21 cellular contexts compared by ENCODE assay signal in genomic region chr20:63455568-63455859, GRCh38. TPM values are rescaled to one million over a fixed set of nuclear protein-coding genes. Genes with fewer than 3 reads are reported as not detected.
DNase-seq lines count a peak whose midpoint lies in the region; ATAC-seq and TF ChIP-seq lines count a peak whose summit lies in the region.
"Had no signal": no experiment of that assay in that cellular context is flagged by ENCODE, and none has a peak within 500 bp of the region (broad histone marks: within the 10 kb centered on the region; RNA-seq: fewer than 3 reads in every experiment).

No MANE protein-coding gene starts in this region.

- no peak overlapping the region for H2BK15ac ChIP-seq in neuronal stem cell (ENCODE audit: low read length)

- peaks cover 0 to 46% (median 11%) of the 10 kb centered on the region in 11 experiments; a peak in 14 of 22 replicates for H3K27me3 ChIP-seq in BLaER1 treated with 17β-estradiol and CSF1 and Interleukin-3, amounts not matched to agents 10 nM and 100 nM
- H3K27me3 ChIP-seq in endodermal cell (ENCODE audit: control insufficient read depth, insufficient read depth, low read length, poor library complexity, severe bottlenecking) (no peaks in the 10 kb centered on the region), neuronal stem cell (ENCODE audit: control insufficient read depth in 3 of 3, insufficient read depth in 3 of 3, low read depth in 1 of 3, low read length in 3 of 3) (no peaks in the 10 kb centered on the region), trophoblast cell (ENCODE audit: insufficient read depth, low read length) (no peaks in the 10 kb centered on the region)

- no peaks in the 10 kb centered on the region for H3K79me2 ChIP-seq in trophoblast cell (ENCODE audit: control insufficient read depth, insufficient read depth, low read length, poor library complexity)

- no peak overlapping the region for H3K27ac Mint-ChIP-seq in endodermal cell
- H3K27ac Mint-ChIP-seq: CD14-positive monocyte; CD8-positive, alpha-beta memory T cell had no signal

- H2BK5ac ChIP-seq in neuronal stem cell (ENCODE audit: low read length) (no peak overlapping the region), trophoblast cell (ENCODE audit: low read depth, low read length, poor library complexity) (no peak overlapping the region)

- no peak overlapping the region for H4K8ac ChIP-seq in neuronal stem cell (ENCODE audit: low read depth, low read length)
- H4K8ac ChIP-seq in trophoblast cell (ENCODE audit: low read depth, low read length), result no peak overlapping the region

- peaks cover 53 to 97% (median 86%) of the 10 kb centered on the region in 10 experiments for H3K4me1 ChIP-seq in BLaER1 treated with 17β-estradiol and CSF1 and Interleukin-3, amounts not matched to agents 10 nM and 100 nM
- H3K4me1 ChIP-seq in endodermal cell (ENCODE audit: control insufficient read depth, insufficient read depth, low read length), result no peaks in the 10 kb centered on the region
- H3K4me1 ChIP-seq in neuronal stem cell (ENCODE audit: control insufficient read depth in 2 of 2, insufficient read depth in 1 of 2, low read depth in 1 of 2, low read length in 2 of 2), result peaks cover 20 to 38% of the 10 kb centered on the region in 2 donors
- no peaks in the 10 kb centered on the region for H3K4me1 ChIP-seq in trophoblast cell (ENCODE audit: control insufficient read depth in 1 of 2, insufficient read depth in 2 of 2, low read length in 2 of 2)

- H3K36me3 ChIP-seq in BLaER1 treated with 17β-estradiol and CSF1 and Interleukin-3, amounts not matched to agents 10 nM and 100 nM, result no peaks in the 10 kb centered on the region
- H3K36me3 ChIP-seq in endodermal cell (ENCODE audit: control insufficient read depth, insufficient read depth, low read length) (no peaks in the 10 kb centered on the region), neuronal stem cell (replicated peaks in 1 of 2; ENCODE audit: control insufficient read depth in 2 of 2, insufficient read depth in 2 of 2, low read length in 2 of 2) (peaks cover 0 to 34% of the 10 kb centered on the region in 2 donors), trophoblast cell (ENCODE audit: control insufficient read depth in 1 of 2, insufficient read depth in 2 of 2, low read length in 2 of 2) (no peaks in the 10 kb centered on the region)
- H3K36me3 ChIP-seq: HAP-1, SJSA1 had no signal

- H3K4me2 ChIP-seq in BLaER1 treated with 17β-estradiol and CSF1 and Interleukin-3, amounts not matched to agents 10 nM and 100 nM, result peak overlapping the region; percentile 87 to 99 (median 96)
- H3K4me2 ChIP-seq in neuronal stem cell (ENCODE audit: insufficient read depth, low read length, poor library complexity, severe bottlenecking), result peak overlapping the region; percentile 23
- no peak overlapping the region for H3K4me2 ChIP-seq in trophoblast cell (ENCODE audit: low read length)
- H3K4me2 ChIP-seq: PC-9 had no signal

- peak overlapping the region in 4 of 11 experiments; percentile 70 to 77 (median 72); a peak in 6 of 22 replicates for H3K9ac ChIP-seq in BLaER1 treated with 17β-estradiol and CSF1 and Interleukin-3, amounts not matched to agents 10 nM and 100 nM
- H3K9ac ChIP-seq in endodermal cell (ENCODE audit: extremely low read depth, low read length, poor library complexity, severe bottlenecking), result no peak overlapping the region
- no peak overlapping the region for H3K9ac ChIP-seq in neuronal stem cell (ENCODE audit: low read depth, low read length, poor library complexity)
- no peak overlapping the region for H3K9ac ChIP-seq in trophoblast cell (ENCODE audit: low read length)

- H3K27me3 Mint-ChIP-seq in endodermal cell (ENCODE audit: insufficient read depth), result no peaks in the 10 kb centered on the region

- H3K18ac ChIP-seq in neuronal stem cell (ENCODE audit: low read length) (peak overlapping the region; percentile 80), trophoblast cell (ENCODE audit: low read length) (no peak overlapping the region)

- peaks cover 0 to 62% (median 11%) of the 10 kb centered on the region in 11 experiments; a peak in 9 of 22 replicates for H4K20me1 ChIP-seq in BLaER1 treated with 17β-estradiol and CSF1 and Interleukin-3, amounts not matched to agents 10 nM and 100 nM

- H2AFZ ChIP-seq in neuronal stem cell (ENCODE audit: low read length) (no peak overlapping the region), trophoblast cell (ENCODE audit: insufficient read depth, low read length, poor library complexity) (no peak overlapping the region)
- H2AFZ ChIP-seq: PC-9 had no signal

- H3K14ac ChIP-seq in neuronal stem cell (ENCODE audit: low read length), result no peak overlapping the region
- H3K14ac ChIP-seq in trophoblast cell (ENCODE audit: low read length), result no peak overlapping the region

- DNase-seq in endodermal cell (no peak), neuronal stem cell (ENCODE audit: low spot score) (no peak), NCI-H1694 (lab: John Stamatoyannopoulos, UW) (no peak), trophoblast cell (no peak)
- DNase-seq: AML-193; CD8-positive, alpha-beta memory T cell; DMS79 treated with DMSO at 0.1 percent for 48 hours; GF-D8; GOT3; Karpas-422; MV-4-11; NCI-H2107; NCI-H774; PC-9 had no signal

- H3K79me1 ChIP-seq in neuronal stem cell (ENCODE audit: low read depth, low read length) (peaks cover 40% of the 10 kb centered on the region), trophoblast cell (ENCODE audit: low read length) (no peaks in the 10 kb centered on the region)

- H3K27ac ChIP-seq in BLaER1 treated with 17β-estradiol and CSF1 and Interleukin-3, amounts not matched to agents 10 nM and 100 nM, result peak overlapping the region in 5 of 11 experiments; percentile 9 to 83 (median 71); a peak in 7 of 22 replicates
- H3K27ac ChIP-seq in angular gyrus (ENCODE audit: low read depth, low read length), result peak overlapping the region; percentile 96
- H3K27ac ChIP-seq in endodermal cell (ENCODE audit: low read depth, low read length), result peak overlapping the region; percentile 89
- H3K27ac ChIP-seq in neuronal stem cell (replicated peaks; ENCODE audit: low read length), result no peak overlapping the region
- no peak overlapping the region for H3K27ac ChIP-seq in trophoblast cell (ENCODE audit: low read depth, low read length)
- H3K27ac ChIP-seq: PC-9, SJSA1 had no signal

- no peak overlapping the region for H4K12ac ChIP-seq in trophoblast cell (ENCODE audit: low read depth, low read length)

- H3K36me3 Mint-ChIP-seq in endodermal cell (ENCODE audit: low read depth), result no peaks in the 10 kb centered on the region
- H3K36me3 Mint-ChIP-seq: CD14-positive monocyte; CD8-positive, alpha-beta memory T cell had no signal

- H3K4ac ChIP-seq in neuronal stem cell (ENCODE audit: low read length) (no peak overlapping the region), trophoblast cell (ENCODE audit: low read depth, low read length) (no peak overlapping the region)

- ATAC-seq in HG02970 (IDR thresholded peaks at IDR 0.05; ENCODE audit: low FRiP score, unreplicated experiment), result no peak
- ATAC-seq: Right ventricle myocardium inferior had no signal

- TF ChIP-seq CTCF in endodermal cell (conservative IDR thresholded peaks at IDR 0.05), result no peak

- H3K4me3 Mint-ChIP-seq in endodermal cell, result no peak overlapping the region
- H3K4me3 Mint-ChIP-seq: CD8-positive, alpha-beta memory T cell had no signal

- peak overlapping the region; percentile 97 for H3K23ac ChIP-seq in neuronal stem cell (ENCODE audit: low read depth, low read length, poor library complexity)
- no peak overlapping the region for H3K23ac ChIP-seq in trophoblast cell (ENCODE audit: low read length)

- peak overlapping the region in 2 of 10 experiments; percentile 31 to 38; a peak in 2 of 20 replicates for H3K4me3 ChIP-seq in BLaER1 treated with 17β-estradiol and CSF1 and Interleukin-3, amounts not matched to agents 10 nM and 100 nM
- no peak overlapping the region for H3K4me3 ChIP-seq in endodermal cell (ENCODE audit: low read length)
- H3K4me3 ChIP-seq in neuronal stem cell (ENCODE audit: low read length in 2 of 2), result peak overlapping the region in 1 of 2 donors; percentile 10
- H3K4me3 ChIP-seq in trophoblast cell (ENCODE audit: low read depth, low read length), result no peak overlapping the region
- H3K4me3 ChIP-seq: HAP-1, PC-9, SJSA1 had no signal

- H3K4me1 Mint-ChIP-seq in endodermal cell, result no peaks in the 10 kb centered on the region
- H3K4me1 Mint-ChIP-seq: CD14-positive monocyte had no signal

- H3K9me3 ChIP-seq in BLaER1 treated with 17β-estradiol and CSF1 and Interleukin-3, amounts not matched to agents 10 nM and 100 nM (replicated peaks in 1 of 11), result no peaks in the 10 kb centered on the region
- H3K9me3 ChIP-seq in endodermal cell (ENCODE audit: control insufficient read depth, low read length) (no peaks in the 10 kb centered on the region), neuronal stem cell (replicated peaks in 1 of 2; ENCODE audit: control insufficient read depth in 2 of 2, insufficient read depth in 1 of 2, low read depth in 1 of 2, low read length in 2 of 2) (no peaks in the 10 kb centered on the region), trophoblast cell (ENCODE audit: insufficient read depth, low read depth, low read length) (no peaks in the 10 kb centered on the region)
- H3K9me3 ChIP-seq: HAP-1, SJSA1 had no signal

- H4K91ac ChIP-seq in neuronal stem cell (ENCODE audit: low read depth, low read length, poor library complexity) (no peak overlapping the region), trophoblast cell (ENCODE audit: low read depth, low read length) (no peak overlapping the region)

- no peaks in the 10 kb centered on the region for H3K9me3 Mint-ChIP-seq in endodermal cell
- H3K9me3 Mint-ChIP-seq: CD8-positive, alpha-beta memory T cell had no signal

- 93% methylated on average over 10 of the region's 10 CpGs; no CpG with 5 or more reads in 1 of the 2 experiments for WGBS in endodermal cell (ENCODE audit: insufficient coverage in 1 of 2, insufficient read length in 1 of 2), 2 experiments
- no CpG with 5 or more reads among the region's 10 CpGs for WGBS in neuronal stem cell (ENCODE audit: extremely low coverage in 2 of 2, insufficient read length in 2 of 2, insufficient replicate concordance in 1 of 2), 2 donors
- WGBS in trophoblast cell (ENCODE audit: extremely low coverage, insufficient coverage, insufficient read length), result no CpG with 5 or more reads among the region's 10 CpGs

- H2BK12ac ChIP-seq in neuronal stem cell (ENCODE audit: low read length) (no peak overlapping the region), trophoblast cell (ENCODE audit: low read length) (no peak overlapping the region)

- H2BK120ac ChIP-seq in neuronal stem cell (ENCODE audit: low read depth, low read length), result no peak overlapping the region
- no peak overlapping the region for H2BK120ac ChIP-seq in trophoblast cell (ENCODE audit: insufficient read depth, low read length, poor library complexity)

- H2AK5ac ChIP-seq in neuronal stem cell (ENCODE audit: low read depth, low read length), result peak overlapping the region; percentile 92
- H2AK5ac ChIP-seq in trophoblast cell (ENCODE audit: low read length), result no peak overlapping the region

RNA-seq across cellular contexts. Expression of gene KCNQ2, which starts 16.9 kb away (rescaled TPM):
- total RNA-seq in endodermal cell, result 10 to 100 TPM; 36.4 to 62.8 TPM
- polyA plus RNA-seq in endodermal cell (2013, experiment 1 of 2), result 111 TPM
- polyA plus RNA-seq in endodermal cell (2013, experiment 2 of 2), result 96.8 TPM
- polyA plus RNA-seq in neuronal stem cell (2013, experiment 1 of 2), result 79.3 TPM
- polyA plus RNA-seq in neuronal stem cell (2013, experiment 2 of 2), result 73.4 TPM
- 0.21 and 0.22 TPM in 2 replicates for polyA plus RNA-seq in trophoblast cell (2013)
- total RNA-seq: CD8-positive, alpha-beta memory T cell; PC-9; SJSA1 had no signal
- polyA plus RNA-seq: CD14-positive monocyte; CD8-positive, alpha-beta memory T cell had no signal

RNA-seq across cellular contexts. Expression of gene EEF1A2, which starts 43.4 kb away (rescaled TPM):
- total RNA-seq in endodermal cell, result 10 to 100 TPM; 12.1 to 22.6 TPM
- 24.7 TPM for polyA plus RNA-seq in endodermal cell (2013, experiment 1 of 2)
- polyA plus RNA-seq in endodermal cell (2013, experiment 2 of 2), result 18.3 TPM
- 0.57 TPM for polyA plus RNA-seq in neuronal stem cell (2013, experiment 1 of 2)
- 0.96 TPM for polyA plus RNA-seq in neuronal stem cell (2013, experiment 2 of 2)
- 30.0 and 32.8 TPM in 2 replicates for polyA plus RNA-seq in trophoblast cell (2013)
- polyA plus RNA-seq: CD14-positive monocyte had no signal

Comparison
In these comparisons a context has a peak if more than half of its experiments do, and no peak if none do; other contexts are left out.
1. H3K27ac ChIP-seq: peak in angular gyrus (single experiment) and endodermal cell (single experiment); none in neuronal stem cell (single experiment) and trophoblast cell (single experiment).